In genomic region chrX:129650183-129650689, GRCh38 we compare ENCODE assay signal across 25 cellular contexts.
"Had no signal": no experiment of that assay in that cellular context is flagged by ENCODE, and none has a peak within 500 bp of the region (broad histone marks: within the 10 kb centered on the region; RNA-seq: fewer than 3 reads in every experiment).

No MANE protein-coding gene starts in this region.

- DNase-seq: activated CD4-positive, alpha-beta T cell treated with anti-CD3 and anti-CD28 coated beads for 4 hours; activated CD4-positive, alpha-beta T cell treated with anti-CD3 and anti-CD28 coated beads, Interleukin-2, amount 50 U/mL, for 4 hours; activated gamma-delta T cell; activated naive CD4-positive, alpha-beta T cell treated with anti-CD3 and anti-CD28 coated beads, Interleukin-2, amount 10 ng/mL, durations not matched to agents 7 days and 5 days; activated naive CD8-positive, alpha-beta T cell treated with anti-CD3 and anti-CD28 coated beads for 36 hours; activated T-cell treated with anti-CD3 and anti-CD28 coated beads for 4 hours; activated T-cell treated with anti-CD3 and anti-CD28 coated beads, Interleukin-2, amount 50 U/mL, for 48 hours; caudate nucleus; Karpas-422; MM.1S; NCI-H1105; NCI-H1436; NCI-H1694 treated with DMSO at 0.1 percent for 48 hours; NCI-H2029 treated with DMSO at 0.1 percent for 48 hours; NCI-H345; NCI-H510A; NCI-H526 treated with DMSO at 0.1 percent for 48 hours; NCI-H82; SIG-M5; T-cell; T-helper 2 cell; T1000 had no signal

- H3K27me3 Mint-ChIP-seq: activated T-helper 17 cell treated with anti-CD3 and anti-CD28 coated beads, Interleukin-2, amount 50 U/mL, for 72 hours had no signal

- H3K9me3 Mint-ChIP-seq: activated naive CD4-positive, alpha-beta T cell treated with anti-CD3 and anti-CD28 coated beads, Interleukin-2, amount 10 ng/mL, durations not matched to agents 7 days and 5 days; activated naive CD8-positive, alpha-beta T cell treated with anti-CD3 and anti-CD28 coated beads for 36 hours; activated T-helper 17 cell treated with anti-CD3 and anti-CD28 coated beads, Interleukin-2, amount 50 U/mL, for 72 hours; T-cell had no signal

- H3K4me1 Mint-ChIP-seq: activated naive CD8-positive, alpha-beta T cell treated with anti-CD3 and anti-CD28 coated beads for 36 hours; activated T-helper 17 cell treated with anti-CD3 and anti-CD28 coated beads, Interleukin-2, amount 50 U/mL, for 72 hours had no signal

- FAIRE-seq: TTC549 had no signal

- H3K27ac Mint-ChIP-seq: activated naive CD4-positive, alpha-beta T cell treated with anti-CD3 and anti-CD28 coated beads, Interleukin-2, amount 10 ng/mL, durations not matched to agents 7 days and 5 days; activated naive CD8-positive, alpha-beta T cell treated with anti-CD3 and anti-CD28 coated beads for 36 hours; activated T-helper 17 cell treated with anti-CD3 and anti-CD28 coated beads, Interleukin-2, amount 50 U/mL, for 72 hours; T-cell had no signal

- ATAC-seq: activated T-helper 17 cell treated with anti-CD3 and anti-CD28 coated beads, Interleukin-2, amount 50 U/mL, for 72 hours; T-cell had no signal

- H3K27ac ChIP-seq: VCaP had no signal

- H3K36me3 Mint-ChIP-seq: activated naive CD4-positive, alpha-beta T cell treated with anti-CD3 and anti-CD28 coated beads, Interleukin-2, amount 10 ng/mL, durations not matched to agents 7 days and 5 days; activated naive CD8-positive, alpha-beta T cell treated with anti-CD3 and anti-CD28 coated beads for 36 hours; T-cell had no signal

- H3K4me3 Mint-ChIP-seq: activated naive CD4-positive, alpha-beta T cell treated with anti-CD3 and anti-CD28 coated beads, Interleukin-2, amount 10 ng/mL, durations not matched to agents 7 days and 5 days; activated naive CD8-positive, alpha-beta T cell treated with anti-CD3 and anti-CD28 coated beads for 36 hours; activated T-helper 17 cell treated with anti-CD3 and anti-CD28 coated beads, Interleukin-2, amount 50 U/mL, for 72 hours; T-cell had no signal
